ENCODE assay signal across 29 cellular contexts in genomic region chr9:76989501-76989900, GRCh38. TPM values are rescaled to one million over a fixed set of nuclear protein-coding genes. Genes with fewer than 3 reads are reported as not detected.
"Had no signal": no experiment of that assay in that cellular context is flagged by ENCODE, and none has a peak within 500 bp of the region (broad histone marks: within the 10 kb centered on the region; RNA-seq: fewer than 3 reads in every experiment).

No MANE protein-coding gene starts in this region.

- H3K4me3 ChIP-seq: ascending aorta, cardiac muscle cell, SJCRH30 had no signal

- DNase-seq: activated CD4-positive, alpha-beta T cell treated with anti-CD3 and anti-CD28 coated beads, Interleukin-2, amount 10 ng/mL, durations not matched to agents 24 days and 14 days; activated CD4-positive, alpha-beta T cell treated with anti-CD3 and anti-CD28 coated beads, Interleukin-2, amount 50 U/mL, for 4 hours; activated CD8-positive, alpha-beta T cell treated with anti-CD3 and anti-CD28 coated beads for 36 hours; activated effector memory CD4-positive, alpha-beta T cell treated with anti-CD3 and anti-CD28 coated beads, Interleukin-2, amount 50 U/mL, for 16 hours; activated naive CD4-positive, alpha-beta T cell; activated naive CD4-positive, alpha-beta T cell treated with anti-CD3 and anti-CD28 coated beads, Interleukin-2, amount 50 U/mL, for 16 hours; activated naive CD8-positive, alpha-beta T cell treated with anti-CD3 and anti-CD28 coated beads, Interleukin-2, amount 10 ng/mL, durations not matched to agents 7 days and 5 days; activated T-cell treated with anti-CD3 and anti-CD28 coated beads, Interleukin-2, amount 50 U/mL, for 1 hour; activated T-cell treated with anti-CD3 and anti-CD28 coated beads, Interleukin-2, amount 50 U/mL, for 72 hours; NCI-H1105; NCI-H1417 treated with DMSO at 0.1 percent for 48 hours; NCI-H187 treated with DMSO at 0.1 percent for 48 hours; NCI-H2081; NCI-H2171 treated with DMSO at 0.1 percent for 48 hours; NCI-H2227 treated with DMSO at 0.1 percent for 48 hours; NCI-H446; NCI-H510A treated with DMSO at 0.1 percent for 48 hours; NCI-H526 treated with DMSO at 0.1 percent for 48 hours; NCI-H82; SHP77; SJCRH30; SK-N-SH had no signal

- H3K9me3 ChIP-seq: ascending aorta, SJCRH30, SK-N-SH had no signal

- H3K36me3 ChIP-seq: ascending aorta, cardiac muscle cell, SJCRH30 had no signal

- H3K27ac ChIP-seq: ascending aorta, cardiac muscle cell, KMS-11, SJCRH30 had no signal

- H3K27me3 ChIP-seq: ascending aorta, SJCRH30 had no signal

- H3K4me1 ChIP-seq: SJCRH30 had no signal

RNA-seq across cellular contexts. Expression of gene FOXB2, which starts 30.0 kb away (rescaled TPM):
- total RNA-seq: activated CD4-positive, alpha-beta T cell treated with anti-CD3 and anti-CD28 coated beads, Interleukin-2, amount 10 ng/mL, durations not matched to agents 24 days and 14 days; activated CD8-positive, alpha-beta memory T cell treated with anti-CD3 and anti-CD28 coated beads for 36 hours; activated CD8-positive, alpha-beta T cell treated with anti-CD3 and anti-CD28 coated beads for 36 hours; activated naive CD8-positive, alpha-beta T cell treated with anti-CD3 and anti-CD28 coated beads, Interleukin-2, amount 10 ng/mL, durations not matched to agents 7 days and 5 days; activated T-cell treated with anti-CD3 and anti-CD28 coated beads, Interleukin-2, amount 50 U/mL, for 72 hours; activated T-helper 17 cell treated with anti-CD3 and anti-CD28 coated beads, Interleukin-2, amount 50 U/mL, for 72 hours; ascending aorta; cardiac muscle cell; M059J; RPMI7951; SJCRH30 had no signal
